Comparison of ENCODE assay signal across 9 cellular contexts in genomic region chr2:72367530-72368225, GRCh38.
DNase-seq lines count a peak whose midpoint lies in the region; ATAC-seq, FAIRE-seq and TF ChIP-seq lines count a peak whose summit lies in the region.
"Had no signal": no experiment of that assay in that cellular context is flagged by ENCODE, and none has a peak within 500 bp of the region (broad histone marks: within the 10 kb centered on the region; RNA-seq: fewer than 3 reads in every experiment).

No MANE protein-coding gene starts in this region.

- no peaks in the 10 kb centered on the region for H3K79me1 ChIP-seq in IMR-90 (ENCODE audit: low read depth in 1 of 2, low read length in 2 of 2)

- no peak overlapping the region for H2BK15ac ChIP-seq in IMR-90 (ENCODE audit: low read depth, low read length)

- H3K36me3 Mint-ChIP-seq in chondrocyte (ENCODE audit: low read depth): peaks cover 16% of the 10 kb centered on the region

- H3K4me2 ChIP-seq in A549 (peak overlapping the region; percentile 55), IMR-90 (ENCODE audit: low read depth, low read length) (no peak overlapping the region)

- H3K9me3 Mint-ChIP-seq in chondrocyte (ENCODE audit: low read depth): peaks cover 23% of the 10 kb centered on the region

- no peak overlapping the region for H3K4me3 Mint-ChIP-seq in chondrocyte (ENCODE audit: unreplicated experiment)
- H3K4me3 Mint-ChIP-seq: activated B cell treated with CpG ODN at 0.5 μM for 24 hours had no signal

- no peaks in the 10 kb centered on the region for H3K36me3 ChIP-seq in IMR-90 (ENCODE audit: control insufficient read depth, insufficient read depth, low read length)
- H3K36me3 ChIP-seq in BE2C: no peaks in the 10 kb centered on the region

- H3K9me1 ChIP-seq in IMR-90 (ENCODE audit: insufficient read depth, low read length): 0 out of 2 replicates have a peak, but pooled peaks cover 3% of the 10 kb centered on the region

- H3K27ac ChIP-seq in A549 (peak overlapping the region; percentile 59 to 74), IMR-90 (ENCODE audit: insufficient read depth, low read length) (no peak overlapping the region)

- H3K4ac ChIP-seq in IMR-90 (ENCODE audit: low read depth, low read length): no peak overlapping the region

- H3K9ac ChIP-seq in IMR-90 (ENCODE audit: low read depth, low read length): no peak overlapping the region

- CTCF ChIA-PET in A549 (lab: Yijun Ruan, JAX): interaction anchor here (0.5 to 2.2 kb wide), 11 partner anchors 9 to 217 kb away, joined by 3 to 7 read pairs (median 3); no protein-coding TSS in a partner anchor
- CTCF ChIA-PET in IMR-90 (lab: Yijun Ruan, JAX): interaction anchor here (0.6 to 1.0 kb wide), 2 partner anchors 12 to 56 kb away, joined by 3 read pairs; no protein-coding TSS in a partner anchor

- no TSS peak for BruUV-seq in IMR-90 (replicated peaks; lab: Mats Ljungman, UMichigan)

- 33% methylated on average over 5 of the region's 5 CpGs for WGBS in A549 (ENCODE audit: missing lambda C conversion rate)
- WGBS in IMR-90 (ENCODE audit: extremely low coverage in 2 of 2, insufficient read length in 1 of 2), 2 experiments: 83% methylated on average over 1 of the region's 5 CpGs; no CpG with 5 or more reads in 1 of the 2 experiments

- H4K20me1 ChIP-seq in IMR-90 (ENCODE audit: insufficient read depth, low read length): peaks cover 4% of the 10 kb centered on the region

- intact Hi-C loops in IMR-90 (cut with micrococcal nuclease): loop anchor here (2.0 kb wide), 1 partner anchor 443 kb away; no protein-coding TSS in a partner anchor

- TF ChIP-seq RAD21 in A549 (conservative IDR thresholded peaks at IDR 0.05 in 1 of 2, IDR thresholded peaks at IDR 0.05 in 1 of 2) (peak; percentile 72 to 75), IMR-90 (IDR thresholded peaks at IDR 0.05; ENCODE audit: low read length) (peak; percentile 47; the same call in 1 of the 2 replicates)

- TF ChIP-seq CTCF in A549 (IDR thresholded peaks at IDR 0.05) (peak; percentile 50), IMR-90 (conservative IDR thresholded peaks at IDR 0.05; ENCODE audit: low read depth, low read length) (peak; percentile 50), chondrocyte (IDR thresholded peaks at IDR 0.05) (peak; percentile 34), BE2C (IDR thresholded peaks at IDR 0.05; ENCODE audit: low read depth, low read length) (no peak)

- no peak overlapping the region for H4K8ac ChIP-seq in IMR-90 (ENCODE audit: low read depth in 2 of 2, low read length in 2 of 2)

- H3K4me1 Mint-ChIP-seq in chondrocyte (ENCODE audit: low read depth): no peaks in the 10 kb centered on the region
- H3K4me1 Mint-ChIP-seq: activated B cell treated with CpG ODN at 0.5 μM for 24 hours had no signal

- H3K27ac Mint-ChIP-seq in chondrocyte (ENCODE audit: unreplicated experiment): no peak overlapping the region
- H3K27ac Mint-ChIP-seq: activated B cell treated with CpG ODN at 0.5 μM for 24 hours had no signal

- dilution Hi-C loops in IMR-90 (cut with HindIII; ENCODE audit: low sequenced_read_pairs, unreplicated experiment): no loop called here

- DNase-seq in A549 (ENCODE audit: low read depth in 1 of 2, low spot score in 1 of 2) (peak; percentile 51 to 98), IMR-90 (peak; percentile 90), chondrocyte (ENCODE audit: low spot score) (no peak), left lobe of liver (ENCODE audit: low spot score) (peak; percentile 56), DMS114 treated with DMSO at 0.1 percent for 48 hours (lab: John Stamatoyannopoulos, UW; ENCODE audit: unreplicated experiment) (no peak), BE2C (no peak), GM12891 (ENCODE audit: insufficient read length, low spot score) (no peak)
- DNase-seq: activated B cell treated with CpG ODN at 0.5 μM for 24 hours had no signal

- no peak overlapping the region for H2AK5ac ChIP-seq in IMR-90 (ENCODE audit: low read depth, low read length)

- H3K14ac ChIP-seq in IMR-90 (replicated peaks; ENCODE audit: low read depth, low read length): no peak overlapping the region

- FAIRE-seq in A549 (lab: Jason Lieb, UNC): peak; percentile 76
- FAIRE-seq in GM12891 (lab: Jason Lieb, UNC): no peak

- H2BK5ac ChIP-seq in IMR-90 (ENCODE audit: low read depth, low read length, poor library complexity, severe bottlenecking): no peak overlapping the region

- H3K56ac ChIP-seq in IMR-90 (ENCODE audit: extremely low read depth, insufficient read depth, low read length): no peak overlapping the region

- H2AFZ ChIP-seq in IMR-90 (replicated peaks; ENCODE audit: low read length, poor library complexity): no peak overlapping the region

- ATAC-seq in A549 (peak; percentile 99 to 100), IMR-90 (ENCODE audit: low read depth) (peak; percentile 98), left lobe of liver (peak; percentile 90), GM19467 (IDR thresholded peaks at IDR 0.05; ENCODE audit: unreplicated experiment) (no peak)

- no peak overlapping the region for H2AK9ac ChIP-seq in IMR-90 (replicated peaks; ENCODE audit: low read depth, low read length, poor library complexity)

- peaks cover 8% of the 10 kb centered on the region for H3K9me3 ChIP-seq in A549
- no peaks in the 10 kb centered on the region for H3K9me3 ChIP-seq in IMR-90 (ENCODE audit: control insufficient read depth, insufficient read depth, low read length)
- H3K9me3 ChIP-seq in BE2C: no peaks in the 10 kb centered on the region

- H3K4me1 ChIP-seq in A549: peaks cover 15% of the 10 kb centered on the region
- no peaks in the 10 kb centered on the region for H3K4me1 ChIP-seq in IMR-90 (ENCODE audit: control insufficient read depth, insufficient read depth, low read length)
- H3K4me1 ChIP-seq in BE2C: no peaks in the 10 kb centered on the region

- no peak overlapping the region for H3K18ac ChIP-seq in IMR-90 (ENCODE audit: low read depth, low read length)

- POLR2A ChIA-PET in A549 (lab: Yijun Ruan, JAX): no interaction called here
- POLR2A ChIA-PET in IMR-90 (lab: Charles Lee; ENCODE audit: unreplicated experiment): no interaction called here

- H3K27me3 Mint-ChIP-seq in chondrocyte (ENCODE audit: low read depth): no peaks in the 10 kb centered on the region
- H3K27me3 Mint-ChIP-seq: activated B cell treated with CpG ODN at 0.5 μM for 24 hours had no signal

- H3K23ac ChIP-seq in IMR-90 (ENCODE audit: low read depth, low read length): no peak overlapping the region

- H3K27me3 ChIP-seq in IMR-90 (ENCODE audit: control insufficient read depth, insufficient read depth, low read length): no peaks in the 10 kb centered on the region
- no peaks in the 10 kb centered on the region for H3K27me3 ChIP-seq in BE2C

- no peak overlapping the region for H2BK120ac ChIP-seq in IMR-90 (ENCODE audit: low read depth, low read length)

- H3K4me3 ChIP-seq in A549: no peak overlapping the region
- H3K4me3 ChIP-seq in IMR-90 (ENCODE audit: insufficient read depth, low read depth, low read length): no peak overlapping the region
- H3K4me3 ChIP-seq in BE2C (ENCODE audit: low read depth, low read length): no peak overlapping the region

- no peak overlapping the region for H4K91ac ChIP-seq in IMR-90 (ENCODE audit: insufficient read depth, low read depth, low read length)

- TF ChIP-seq POLR2A in A549 (IDR thresholded peaks at IDR 0.05; ENCODE audit: low read length) (no peak), IMR-90 (IDR thresholded peaks at IDR 0.05; ENCODE audit: low read depth, low read length) (no peak), GM12891 (IDR thresholded peaks at IDR 0.05; ENCODE audit: low read depth, low read length) (no peak)

- H2BK20ac ChIP-seq in IMR-90 (ENCODE audit: low read depth, low read length): no peak overlapping the region

- peak; percentile 25 to 69; a peak in 3 of 5 replicates for TF ChIP-seq EP300 in A549 (IDR thresholded peaks at IDR 0.05)

- H4K5ac ChIP-seq in IMR-90 (ENCODE audit: low read depth, low read length): no peak overlapping the region

- in situ Hi-C loops in IMR-90 (cut with MboI; ENCODE audit: low sequenced_read_pairs): no loop called here

TF ChIP-seq in A549, 52 proteins besides CTCF, POLR2A, EP300 and RAD21 (continues in another document):
- TF ChIP-seq GATA3 (IDR thresholded peaks at IDR 0.05; ENCODE audit: borderline replicate concordance): peak; percentile 87
- TF ChIP-seq TP53 (CRISPR knock-in tag; IDR thresholded peaks at IDR 0.05): no peak
- TF ChIP-seq NFE2L2 (conservative IDR thresholded peaks at IDR 0.05; ENCODE audit: low read length): no peak
- TF ChIP-seq SMC3 (IDR thresholded peaks at IDR 0.05): peak; percentile 82
- no peak for TF ChIP-seq RCOR1 (IDR thresholded peaks at IDR 0.05; ENCODE audit: low read depth, low read length)

TF ChIP-seq in IMR-90, 13 proteins besides CTCF, POLR2A, EP300 and RAD21 (continues in another document):
- TF ChIP-seq RCOR1 (IDR thresholded peaks at IDR 0.05; ENCODE audit: insufficient replicate concordance, low read length) (peak; percentile 41), MXI1 (IDR thresholded peaks at IDR 0.05; ENCODE audit: borderline replicate concordance, low read depth, low read length) (no peak), BHLHE40 (IDR thresholded peaks at IDR 0.05; ENCODE audit: low read depth, low read length) (no peak), ELK1 (IDR thresholded peaks at IDR 0.05; ENCODE audit: borderline replicate concordance, low read depth, low read length) (no peak)

TF ChIP-seq in GM12891, 5 proteins besides CTCF, POLR2A, EP300 and RAD21:
- no peak for TF ChIP-seq TAF1 (IDR thresholded peaks at IDR 0.05; ENCODE audit: low read depth, low read length)
- TF ChIP-seq SPI1 (IDR thresholded peaks at IDR 0.05; ENCODE audit: low read depth, low read length): no peak
- TF ChIP-seq POU2F2 (IDR thresholded peaks at IDR 0.05; ENCODE audit: low read depth, low read length): no peak
- no peak for TF ChIP-seq POLR2AphosphoS5 (IDR thresholded peaks at IDR 0.05; ENCODE audit: low read depth, low read length)
- TF ChIP-seq PAX5 (IDR thresholded peaks at IDR 0.05; ENCODE audit: insufficient read depth, low read length, severe bottlenecking): no peak

Comparison
In these comparisons a context has a peak if more than half of its experiments do, and no peak if none do; other contexts are left out.
1. DNase-seq: peak in A549 (2 of 2), IMR-90 (single experiment) and left lobe of liver (single experiment); none in chondrocyte (single experiment), DMS114 treated with DMSO at 0.1 percent for 48 hours (single experiment), BE2C (single experiment) and GM12891 (single experiment).